13 cellular contexts compared by ENCODE assay signal in the genomic region with DNA sequence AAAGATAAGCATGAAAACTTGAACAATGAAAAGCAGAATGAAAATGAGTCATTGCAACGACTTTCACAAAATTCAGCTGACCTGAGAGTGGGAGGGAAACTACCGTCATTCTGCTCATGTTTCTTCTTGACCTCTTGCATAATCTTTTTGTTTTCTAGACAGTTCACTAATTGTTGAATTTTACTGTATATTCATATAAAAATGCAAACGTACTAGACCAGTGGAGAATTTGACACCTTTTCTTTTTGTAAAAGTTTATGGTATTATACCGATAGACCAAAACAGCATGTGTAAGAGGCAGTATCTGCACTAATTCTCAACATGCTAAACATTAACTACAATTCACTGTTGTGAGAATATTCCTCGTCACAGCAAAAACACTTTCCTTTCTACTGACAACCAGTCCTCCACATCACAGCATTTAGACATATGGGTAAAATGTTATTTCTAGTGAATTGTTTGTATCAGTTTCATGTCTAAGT.
A peak's percentile ranks its signal among the peaks of the same experiment; 100 is the strongest.
DNase-seq lines count a peak whose midpoint lies in the region; ATAC-seq and TF ChIP-seq lines count a peak whose summit lies in the region.
"Had no signal": no experiment of that assay in that cellular context is flagged by ENCODE, and none has a peak within 500 bp of the region (broad histone marks: within the 10 kb centered on the region; RNA-seq: fewer than 3 reads in every experiment).

No MANE protein-coding gene starts in this region.

- TF ChIP-seq POLR2A in NB4 (IDR thresholded peaks at IDR 0.05; ENCODE audit: extremely low read depth, insufficient read length), result no peak

- no peaks in the 10 kb centered on the region for H3K4me1 ChIP-seq in colonic mucosa

- no peak for TF ChIP-seq CTCF in NB4 (IDR thresholded peaks at IDR 0.05; ENCODE audit: low read depth, low read length)
- TF ChIP-seq CTCF in colonic mucosa (IDR thresholded peaks at IDR 0.05), result no peak

- in situ Hi-C loops in ACHN (cut with HindIII; ENCODE audit: low pct_ligation_motif_present, low pct_unique_long_range_greater_than_20kb, low sequenced_read_pairs), result no loop called here

- H3K9ac ChIP-seq in colonic mucosa (ENCODE audit: low read depth in 2 of 2, low read length in 2 of 2), result no peak overlapping the region

- no peak overlapping the region for H3K4me3 ChIP-seq in NB4 (ENCODE audit: low read depth, low read length)
- H3K4me3 ChIP-seq in colonic mucosa, result no peak overlapping the region
- H3K4me3 ChIP-seq: HAP-1, PC-9 had no signal

- H3K36me3 ChIP-seq in colonic mucosa, result no peaks in the 10 kb centered on the region
- H3K36me3 ChIP-seq: HAP-1 had no signal

- intact Hi-C loops in colonic mucosa (cut with DNase I), result loop anchor here (10.0 kb wide), 1 partner anchor 279 kb away; no protein-coding TSS in a partner anchor

- no peak for ATAC-seq in GM21528 (IDR thresholded peaks at IDR 0.05; ENCODE audit: low FRiP score, unreplicated experiment)
- no peak for ATAC-seq in HG02763 (IDR thresholded peaks at IDR 0.05; ENCODE audit: unreplicated experiment)

- H3K27ac ChIP-seq in colonic mucosa, result no peak overlapping the region
- H3K27ac ChIP-seq: PC-9 had no signal

- H3K27me3 ChIP-seq in colonic mucosa, result no peaks in the 10 kb centered on the region

- DNase-seq in ACHN, result peak; percentile 22
- DNase-seq in HCEC 1CT, result peak; percentile 58
- peak; percentile 34 for DNase-seq in NB4 (ENCODE audit: low read depth)
- peak; percentile 86 for DNase-seq in fibroblast of peridontal ligament (ENCODE audit: extremely low read depth)
- DNase-seq in HT-29 (ENCODE audit: low spot score), result no peak
- no peak for DNase-seq in colonic mucosa
- DNase-seq: GF-D8; nephron progenitor cell; PC-9; stimulated activated CD4-positive, alpha-beta T cell treated with anti-CD3 and anti-CD28 coated beads, Interleukin-1b, Interleukin-23, amount 100 ng/mL, for 48 hours had no signal

- H3K9me3 ChIP-seq in colonic mucosa, result no peaks in the 10 kb centered on the region
- H3K9me3 ChIP-seq: HAP-1 had no signal

Comparison
In these comparisons a context has a peak if more than half of its experiments do, and no peak if none do; other contexts are left out.
1. DNase-seq: peak in ACHN (single experiment), HCEC 1CT (single experiment), NB4 (single experiment) and fibroblast of peridontal ligament (single experiment); none in HT-29 (single experiment) and colonic mucosa (single experiment).